ENCODE assay signal across 1 cellular context in genomic region chr4:78585633-78586032, GRCh38.
TF ChIP-seq lines count a peak whose summit lies in the region.

No MANE protein-coding gene starts in this region.

TF ChIP-seq in IMR-90, 13 proteins besides CTCF, POLR2A, EP300 and RAD21:
- TF ChIP-seq FOS (IDR thresholded peaks at IDR 0.05; ENCODE audit: low read depth, low read length), result peak; percentile 11; the same call in 1 of the 2 replicates
- TF ChIP-seq MAFK (IDR thresholded peaks at IDR 0.05; ENCODE audit: low read depth, low read length), result 0 out of 2 replicates have a peak, but pooled peaks have one; percentile 16
- peak; percentile 13; the same call in 1 of the 2 replicates for TF ChIP-seq BHLHE40 (IDR thresholded peaks at IDR 0.05; ENCODE audit: low read depth, low read length)
- peak; percentile 79 for TF ChIP-seq CEBPB (IDR thresholded peaks at IDR 0.05; ENCODE audit: low read depth, low read length)
- TF ChIP-seq ELK1 (IDR thresholded peaks at IDR 0.05; ENCODE audit: borderline replicate concordance, low read depth, low read length), result no peak
- no peak for TF ChIP-seq USF2 (IDR thresholded peaks at IDR 0.05; ENCODE audit: low read depth, low read length)
